Comparison of ENCODE assay signal across 22 cellular contexts in genomic region chr9:29873579-29873978, GRCh38.
DNase-seq lines count a peak whose midpoint lies in the region; ATAC-seq, FAIRE-seq and TF ChIP-seq lines count a peak whose summit lies in the region.
"Had no signal": no experiment of that assay in that cellular context is flagged by ENCODE, and none has a peak within 500 bp of the region (broad histone marks: within the 10 kb centered on the region; RNA-seq: fewer than 3 reads in every experiment).

No MANE protein-coding gene starts in this region.

- H3K4me3 ChIP-seq in mucosa of descending colon (no peak overlapping the region), transverse colon (no peak overlapping the region), GM23248 (no peak overlapping the region)
- H3K4me3 ChIP-seq: A549; BLaER1 treated with 17β-estradiol and CSF1 and Interleukin-3, amounts not matched to agents 10 nM and 100 nM had no signal

- no peak overlapping the region for H4K5ac ChIP-seq in H9 (ENCODE audit: insufficient read length, low read depth, low read length)

- H2AFZ ChIP-seq in H9 (ENCODE audit: low read length), result no peak overlapping the region
- H2AFZ ChIP-seq in GM23248, result no peak overlapping the region

- DNase-seq in H9 (no peak), mucosa of descending colon (peak in 1 of 3 donors; percentile 20), transverse colon (no peak), GM23248 (no peak), GM12892 (ENCODE audit: insufficient read length) (no peak)
- no peak for DNase-seq in activated CD4-positive, alpha-beta T cell treated with anti-CD3 and anti-CD28 coated beads, Interleukin-2, amount 50 U/mL, for 1 hour
- DNase-seq: 8988T; ACHN; AML-193; BE2C; CD4-positive, alpha-beta T cell; CD8-positive, alpha-beta memory T cell; DMS153; DND-41; H7 had no signal

- H3K9me3 Mint-ChIP-seq in H9, result peaks cover 11 to 13% of the 10 kb centered on the region in 2 experiments; a peak in 4 of 5 replicates

- no peak overlapping the region for H2AK5ac ChIP-seq in H9 (ENCODE audit: insufficient read length, low read length)

- no peaks in the 10 kb centered on the region for H3K23me2 ChIP-seq in H9 (ENCODE audit: insufficient read length, low read depth, low read length, poor library complexity, severe bottlenecking)

- H3K4me2 ChIP-seq in H9 (ENCODE audit: insufficient read depth, insufficient read length, low read length), result no peak overlapping the region
- H3K4me2 ChIP-seq in GM23248 (ENCODE audit: unreplicated experiment), result no peak overlapping the region
- H3K4me2 ChIP-seq: A549; BLaER1 treated with 17β-estradiol and CSF1 and Interleukin-3, amounts not matched to agents 10 nM and 100 nM had no signal

- TF ChIP-seq POLR2A in transverse colon (IDR thresholded peaks at IDR 0.05) (no peak), GM12892 (IDR thresholded peaks at IDR 0.05; ENCODE audit: low read depth, low read length) (no peak)

- H4K20me1 ChIP-seq in H9 (ENCODE audit: control insufficient read depth, insufficient read depth, insufficient read length), result no peaks in the 10 kb centered on the region
- no peaks in the 10 kb centered on the region for H4K20me1 ChIP-seq in GM23248 (ENCODE audit: insufficient read depth)
- H4K20me1 ChIP-seq: BLaER1 treated with 17β-estradiol and CSF1 and Interleukin-3, amounts not matched to agents 10 nM and 100 nM had no signal

- H3K36me3 Mint-ChIP-seq in H9 (ENCODE audit: insufficient read depth in 1 of 3, low read depth in 3 of 3), result peaks cover 2 to 18% (median 3%) of the 10 kb centered on the region in 3 experiments; a peak in 6 of 7 replicates
- H3K36me3 Mint-ChIP-seq: CD14-positive monocyte; CD8-positive, alpha-beta memory T cell had no signal

- TF ChIP-seq CTCF in H9 (conservative IDR thresholded peaks at IDR 0.05) (no peak), mucosa of descending colon (IDR thresholded peaks at IDR 0.05) (no peak), transverse colon (IDR thresholded peaks at IDR 0.05) (no peak)

- H2BK20ac ChIP-seq in H9 (ENCODE audit: low read depth, low read length, poor library complexity, severe bottlenecking), result no peak overlapping the region

- H3K27me3 ChIP-seq in H9 (ENCODE audit: insufficient read depth, low read length) (no peaks in the 10 kb centered on the region), transverse colon (no peaks in the 10 kb centered on the region), GM23248 (replicated peaks; ENCODE audit: insufficient read depth) (no peaks in the 10 kb centered on the region)
- H3K27me3 ChIP-seq: BE2C; BLaER1 treated with 17β-estradiol and CSF1 and Interleukin-3, amounts not matched to agents 10 nM and 100 nM had no signal

- no peak overlapping the region for H3K18ac ChIP-seq in H9 (ENCODE audit: insufficient read length, low read depth, low read length)

- H3F3A ChIP-seq in GM23248 (ENCODE audit: insufficient read depth), result no peaks in the 10 kb centered on the region

- H3K27ac ChIP-seq in H9 (ENCODE audit: insufficient read length, low read depth, low read length), result no peak overlapping the region
- H3K27ac ChIP-seq in transverse colon, result peak overlapping the region in 3 of 4 donors; percentile 32 to 60 (median 41)
- H3K27ac ChIP-seq in GM23248, result no peak overlapping the region
- H3K27ac ChIP-seq: A549; BLaER1 treated with 17β-estradiol and CSF1 and Interleukin-3, amounts not matched to agents 10 nM and 100 nM had no signal

- H3K23ac ChIP-seq in H9 (ENCODE audit: insufficient read length, low read depth, low read length), result no peak overlapping the region

- H3K36me3 ChIP-seq in mucosa of descending colon (ENCODE audit: low read depth), result no peaks in the 10 kb centered on the region
- no peaks in the 10 kb centered on the region for H3K36me3 ChIP-seq in transverse colon
- no peaks in the 10 kb centered on the region for H3K36me3 ChIP-seq in GM23248 (ENCODE audit: low read depth)
- H3K36me3 ChIP-seq: BE2C; BLaER1 treated with 17β-estradiol and CSF1 and Interleukin-3, amounts not matched to agents 10 nM and 100 nM had no signal

- no peaks in the 10 kb centered on the region for H3K27me3 Mint-ChIP-seq in H9 (ENCODE audit: low read depth)
- H3K27me3 Mint-ChIP-seq: CD4-positive, alpha-beta T cell; CD8-positive, alpha-beta memory T cell had no signal

- no peak overlapping the region for H2BK120ac ChIP-seq in H9 (ENCODE audit: low read depth, low read length, poor library complexity, severe bottlenecking)

- H2BK12ac ChIP-seq in H9 (ENCODE audit: insufficient read length, low read depth, low read length), result no peak overlapping the region

- peak; percentile 95 for ATAC-seq in mucosa of descending colon
- ATAC-seq: A549, HCT116 had no signal

- H4K91ac ChIP-seq in H9 (ENCODE audit: insufficient read length, low read depth, low read length), result no peak overlapping the region

- FAIRE-seq in colon (lab: Jason Lieb, UNC) (peak; percentile 41), GM12892 (lab: Jason Lieb, UNC) (no peak)
- FAIRE-seq: A549, G401.6, H1 had no signal

- no peaks in the 10 kb centered on the region for H3K4me1 ChIP-seq in H9 (ENCODE audit: insufficient read depth, low read length)
- H3K4me1 ChIP-seq in mucosa of descending colon (ENCODE audit: low read depth), result no peaks in the 10 kb centered on the region
- H3K4me1 ChIP-seq in transverse colon, result peaks cover 0 to 6% (median 2%) of the 10 kb centered on the region in 4 donors
- no peaks in the 10 kb centered on the region for H3K4me1 ChIP-seq in GM23248 (ENCODE audit: insufficient read depth)
- H3K4me1 ChIP-seq: A549; BE2C; BLaER1 treated with 17β-estradiol and CSF1 and Interleukin-3, amounts not matched to agents 10 nM and 100 nM had no signal

- H3K27ac Mint-ChIP-seq in H9, result peak overlapping the region in 2 of 3 experiments; percentile 9 to 17; a peak in 2 of 7 replicates
- H3K27ac Mint-ChIP-seq: CD14-positive monocyte; CD4-positive, alpha-beta T cell; CD8-positive, alpha-beta memory T cell had no signal

- no peak overlapping the region for H3T11ph ChIP-seq in H9 (ENCODE audit: low read length)

- peaks cover 14 to 19% of the 10 kb centered on the region in 2 experiments for H3K4me1 Mint-ChIP-seq in H9
- H3K4me1 Mint-ChIP-seq: CD14-positive monocyte; CD8-positive, alpha-beta memory T cell had no signal

- H3K4ac ChIP-seq in H9 (ENCODE audit: low read depth, low read length), result no peak overlapping the region

- H3K79me2 ChIP-seq in H9 (ENCODE audit: insufficient read depth, low read length) (no peaks in the 10 kb centered on the region), GM23248 (ENCODE audit: insufficient read depth) (no peaks in the 10 kb centered on the region)

- H2BK15ac ChIP-seq in H9 (ENCODE audit: low read depth, low read length), result no peak overlapping the region

- TF ChIP-seq EP300 in transverse colon (IDR thresholded peaks at IDR 0.05; ENCODE audit: low read depth), result no peak

- no peak overlapping the region for H3K4me3 Mint-ChIP-seq in H9
- H3K4me3 Mint-ChIP-seq: CD14-positive monocyte; CD4-positive, alpha-beta T cell; CD8-positive, alpha-beta memory T cell had no signal

- H3K9me3 ChIP-seq in H9 (ENCODE audit: control insufficient read depth, low read depth, low read length) (no peaks in the 10 kb centered on the region), mucosa of descending colon (no peaks in the 10 kb centered on the region), transverse colon (peaks cover 0 to 5% of the 10 kb centered on the region in 2 donors), GM23248 (ENCODE audit: low read depth) (no peaks in the 10 kb centered on the region)
- H3K9me3 ChIP-seq: A549, BE2C had no signal

- H4K8ac ChIP-seq in H9 (replicated peaks; ENCODE audit: insufficient read length, low read depth, low read length), result no peak overlapping the region

- in situ Hi-C loops in transverse colon (cut with MboI; ENCODE audit: low pct_ligation_motif_present in 1 of 4, low pct_unique_long_range_greater_than_20kb in 1 of 4, low sequenced_read_pairs in 3 of 4), result no loop called here
- in situ Hi-C loops in GM23248 (cut with MboI), result no loop called here

- no peak overlapping the region for H3K14ac ChIP-seq in H9 (ENCODE audit: insufficient read depth, low read length)

- no peaks in the 10 kb centered on the region for H3K9me2 ChIP-seq in GM23248 (ENCODE audit: insufficient read depth)

- no peak overlapping the region for H3K56ac ChIP-seq in H9 (ENCODE audit: insufficient read length, low read depth, low read length)

- H3K79me1 ChIP-seq in H9 (ENCODE audit: insufficient read depth, low read depth, low read length, poor library complexity, severe bottlenecking), result no peaks in the 10 kb centered on the region

- H3K9ac ChIP-seq in H9 (ENCODE audit: extremely low read depth, insufficient read length, low read length) (no peak overlapping the region), GM23248 (no peak overlapping the region)
- H3K9ac ChIP-seq: BLaER1 treated with 17β-estradiol and CSF1 and Interleukin-3, amounts not matched to agents 10 nM and 100 nM had no signal

- intact Hi-C loops in mucosa of descending colon (cut with DNase I, micrococcal nuclease), result no loop called here
- intact Hi-C loops in transverse colon (cut with DNase I; ENCODE audit: low total_unique reads), result no loop called here

- no peak overlapping the region for H2BK5ac ChIP-seq in H9 (ENCODE audit: insufficient read length, low read length)

Comparison
In these comparisons a context has a peak if more than half of its experiments do, and no peak if none do; other contexts are left out.
1. H3K27ac ChIP-seq: peak in transverse colon (3 of 4); none in H9 (single experiment) and GM23248 (single experiment).